Comparison of ENCODE assay signal across 7 cellular contexts in the genomic region with DNA sequence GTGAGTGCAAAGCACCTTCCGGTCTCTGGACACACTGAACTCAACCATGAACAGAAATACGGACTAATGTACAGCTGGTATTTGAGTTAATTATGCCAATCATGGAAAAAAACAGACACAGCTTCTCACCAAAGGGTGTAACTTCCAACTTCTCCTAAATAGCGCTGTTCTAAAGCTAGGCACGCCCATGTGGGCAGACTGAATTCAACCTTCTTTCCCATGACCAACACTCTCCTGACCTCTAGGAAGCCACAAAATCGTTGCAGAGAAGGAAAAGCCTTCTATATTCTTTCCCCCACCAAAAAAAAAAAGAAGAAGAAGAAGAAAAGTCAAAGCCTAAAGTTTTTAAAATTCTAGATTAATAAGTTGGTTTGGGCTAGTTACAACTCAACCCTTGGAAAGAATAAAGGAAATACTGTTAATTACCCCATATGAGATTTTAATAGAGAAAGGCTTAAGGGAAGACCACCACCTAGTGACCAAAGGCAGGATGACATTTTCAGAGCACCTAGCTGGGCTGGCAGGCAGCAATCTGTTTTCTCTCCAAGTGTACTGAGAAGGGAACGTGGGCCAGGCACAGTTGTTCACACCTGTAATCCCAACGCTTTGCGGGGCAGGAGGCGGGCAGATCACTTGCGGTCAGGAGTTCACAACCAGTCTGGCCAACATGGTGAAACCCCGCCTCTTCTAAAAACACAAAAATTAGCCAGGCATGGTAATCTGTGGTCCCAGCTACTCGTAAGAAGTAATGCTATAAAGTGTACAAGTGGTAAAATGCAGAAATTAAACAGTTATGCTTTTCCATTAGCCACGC. TPM values are rescaled to one million over a fixed set of nuclear protein-coding genes. Genes with fewer than 3 reads are reported as not detected.
DNase-seq lines count a peak whose midpoint lies in the region; ATAC-seq and TF ChIP-seq lines count a peak whose summit lies in the region.
"Not testable (repeated sequence)": the region's sequence is repeated elsewhere in the genome, so short reads cannot be mapped to it uniquely, and the experiment has no call there.

No MANE protein-coding gene starts in this region.

- H3K4me3 ChIP-seq in MM.1S (ENCODE audit: low read length); OCI-LY7 (ENCODE audit: low read depth, low read length, poor library complexity, severe bottlenecking): not testable (repeated sequence)

- in situ Hi-C loops in G401 (cut with HindIII; ENCODE audit: low sequenced_read_pairs) = not testable (repeated sequence)

- TF ChIP-seq CTCF in MM.1S (IDR thresholded peaks at IDR 0.05; ENCODE audit: low read length) (peak; percentile 40), OCI-LY7 (conservative IDR thresholded peaks at IDR 0.05; ENCODE audit: low read length) (peak; percentile 66), osteocyte (IDR thresholded peaks at IDR 0.05) (peak; percentile 64)

- not testable (repeated sequence) for H3K36me3 ChIP-seq in MM.1S (replicated peaks; ENCODE audit: insufficient read depth, low read length); OCI-LY7 (ENCODE audit: insufficient read depth, low read length)

- not testable (repeated sequence) for H3K4me1 ChIP-seq in MM.1S (ENCODE audit: low read length); OCI-LY7 (ENCODE audit: insufficient read depth, low read length, poor library complexity, severe bottlenecking)

- H3K9me2 ChIP-seq in MM.1S (replicated peaks; ENCODE audit: insufficient read depth, low read length); OCI-LY7 (ENCODE audit: insufficient read depth, low read length): not testable (repeated sequence)

- H3K4me1 Mint-ChIP-seq in activated CD8-positive, alpha-beta memory T cell treated with anti-CD3 and anti-CD28 coated beads, Interleukin-2, amount 10 ng/mL, durations not matched to agents 7 days and 5 days; effector memory CD8-positive, alpha-beta T cell (ENCODE audit: low read depth in 2 of 2); osteocyte (ENCODE audit: unreplicated experiment): not testable (repeated sequence)

- H3K27ac Mint-ChIP-seq in activated CD8-positive, alpha-beta memory T cell treated with anti-CD3 and anti-CD28 coated beads, Interleukin-2, amount 10 ng/mL, durations not matched to agents 7 days and 5 days; effector memory CD8-positive, alpha-beta T cell; osteocyte (ENCODE audit: unreplicated experiment): not testable (repeated sequence)

- not testable (repeated sequence) for H3K27me3 ChIP-seq in MM.1S (replicated peaks; ENCODE audit: insufficient read depth, low read length)

- H3K27ac ChIP-seq in MM.1S (ENCODE audit: low read length); OCI-LY7 (ENCODE audit: low read depth, low read length, poor library complexity, severe bottlenecking): not testable (repeated sequence)

- H3F3A ChIP-seq in MM.1S (ENCODE audit: insufficient read depth, low read length) = not testable (repeated sequence)

- ATAC-seq in activated CD8-positive, alpha-beta memory T cell treated with anti-CD3 and anti-CD28 coated beads, Interleukin-2, amount 10 ng/mL, durations not matched to agents 7 days and 5 days = peak; percentile 68
- ATAC-seq in effector memory CD8-positive, alpha-beta T cell (replicated peaks) = peak; percentile 61

- CTCF ChIA-PET in OCI-LY7 (lab: Charles Lee; ENCODE audit: unreplicated experiment) = not testable (repeated sequence)
- CTCF ChIA-PET in activated CD8-positive, alpha-beta memory T cell treated with anti-CD3 and anti-CD28 coated beads, Interleukin-2, amount 10 ng/mL, durations not matched to agents 7 days and 5 days (lab: Charles Lee) = interaction anchor here (1.2 kb wide), 1 partner anchor 145 kb away, joined by 6 read pairs; no protein-coding TSS in a partner anchor

- not testable (repeated sequence) for BruUV-seq in OCI-LY7 (replicated peaks; lab: Mats Ljungman, UMichigan)

- H3K27me3 Mint-ChIP-seq in activated CD8-positive, alpha-beta memory T cell treated with anti-CD3 and anti-CD28 coated beads, Interleukin-2, amount 10 ng/mL, durations not matched to agents 7 days and 5 days; effector memory CD8-positive, alpha-beta T cell; osteocyte (ENCODE audit: unreplicated experiment): not testable (repeated sequence)

- H3K9me3 ChIP-seq in MM.1S (replicated peaks; ENCODE audit: insufficient read depth, low read length); OCI-LY7 (ENCODE audit: low read length): not testable (repeated sequence)

- H4K20me1 ChIP-seq in MM.1S (ENCODE audit: insufficient read depth, low read length); OCI-LY7 (ENCODE audit: insufficient read depth, low read length): not testable (repeated sequence)

- intact Hi-C loops in OCI-LY7 (cut with micrococcal nuclease; ENCODE audit: unreplicated experiment) = not testable (repeated sequence)

- not testable (repeated sequence) for H2AFZ ChIP-seq in MM.1S (ENCODE audit: low read length); OCI-LY7 (ENCODE audit: low read length)

- H3K79me2 ChIP-seq in MM.1S (ENCODE audit: low read length); OCI-LY7 (ENCODE audit: insufficient read depth, low read depth, low read length): not testable (repeated sequence)

- DNase-seq in G401 (ENCODE audit: low spot score) (peak; percentile 55), MM.1S (peak; percentile 42), OCI-LY7 (ENCODE audit: low spot score) (peak; percentile 50), iris pigment epithelial cell (ENCODE audit: low read depth) (peak; percentile 54)
- peak; percentile 42 for DNase-seq in activated CD8-positive, alpha-beta memory T cell treated with anti-CD3 and anti-CD28 coated beads, Interleukin-2, amount 10 ng/mL, durations not matched to agents 7 days and 5 days
- DNase-seq in effector memory CD8-positive, alpha-beta T cell = peak in 2 of 3 experiments; percentile 17 to 24
- not testable (repeated sequence) for DNase-seq in osteocyte (ENCODE audit: extremely low spot score, unreplicated experiment)

- not testable (repeated sequence) for H3K9ac ChIP-seq in MM.1S (ENCODE audit: low read length)

- H3K9me3 Mint-ChIP-seq in activated CD8-positive, alpha-beta memory T cell treated with anti-CD3 and anti-CD28 coated beads, Interleukin-2, amount 10 ng/mL, durations not matched to agents 7 days and 5 days (ENCODE audit: low read depth); effector memory CD8-positive, alpha-beta T cell; osteocyte (ENCODE audit: unreplicated experiment): not testable (repeated sequence)

- POLR2A ChIA-PET in OCI-LY7 (lab: Charles Lee) = not testable (repeated sequence)

- H3K4me3 Mint-ChIP-seq in activated CD8-positive, alpha-beta memory T cell treated with anti-CD3 and anti-CD28 coated beads, Interleukin-2, amount 10 ng/mL, durations not matched to agents 7 days and 5 days; effector memory CD8-positive, alpha-beta T cell; osteocyte (ENCODE audit: unreplicated experiment): not testable (repeated sequence)

- H3K4me2 ChIP-seq in MM.1S (ENCODE audit: low read depth, low read length); OCI-LY7 (ENCODE audit: low read length): not testable (repeated sequence)

- not testable (repeated sequence) for H3K36me3 Mint-ChIP-seq in activated CD8-positive, alpha-beta memory T cell treated with anti-CD3 and anti-CD28 coated beads, Interleukin-2, amount 10 ng/mL, durations not matched to agents 7 days and 5 days; osteocyte (ENCODE audit: unreplicated experiment)
- peaks cover 27% of the 10 kb centered on the region for H3K36me3 Mint-ChIP-seq in effector memory CD8-positive, alpha-beta T cell (ENCODE audit: insufficient read depth)

RNA-seq across cellular contexts. Expression of a gene that starts 55.8 kb away (rescaled TPM):
- 7.4 and 14.8 TPM in 2 replicates for total RNA-seq in G401 (2014; rRNA removed; shearing (Covaris generic))
- 71.9 and 91.7 TPM in 2 replicates for total RNA-seq in OCI-LY7 (2014; rRNA removed; shearing (Covaris generic))
- total RNA-seq in OCI-LY7 (2022) (435 and 436 TPM in 2 replicates), osteocyte (153 and 163 TPM in 2 replicates)
- 100 to 1,000 TPM; 196 to 272 TPM for total RNA-seq in activated CD8-positive, alpha-beta memory T cell treated with anti-CD3 and anti-CD28 coated beads, Interleukin-2, amount 10 ng/mL, durations not matched to agents 7 days and 5 days
